Comparison of ENCODE assay signal across 23 cellular contexts in the genomic region with DNA sequence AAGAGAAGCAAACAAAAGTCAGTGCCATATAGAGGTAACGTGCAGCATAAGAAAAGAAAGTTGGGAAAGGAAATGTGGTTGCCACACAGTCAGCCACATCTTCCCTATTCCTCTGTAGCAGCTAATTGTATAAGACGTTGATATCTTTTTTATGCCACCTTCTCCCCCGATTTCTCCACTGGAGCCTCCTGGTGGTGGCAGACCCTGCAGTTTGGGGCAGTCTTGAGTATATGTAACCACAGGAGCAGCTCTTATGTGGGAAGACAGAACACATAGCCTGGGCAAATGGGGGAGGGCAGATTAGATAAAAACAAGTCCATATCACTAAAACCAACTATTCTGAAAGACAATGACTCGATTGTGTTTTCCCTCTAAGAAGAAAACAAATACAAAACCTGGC.
A peak's percentile ranks its signal among the peaks of the same experiment; 100 is the strongest.
DNase-seq lines count a peak whose midpoint lies in the region; ATAC-seq and TF ChIP-seq lines count a peak whose summit lies in the region.
"Had no signal": no experiment of that assay in that cellular context is flagged by ENCODE, and none has a peak within 500 bp of the region (broad histone marks: within the 10 kb centered on the region; RNA-seq: fewer than 3 reads in every experiment).

No MANE protein-coding gene starts in this region.

- CTCF ChIA-PET in IMR-90 (lab: Yijun Ruan, JAX), result no interaction called here

- dilution Hi-C loops in IMR-90 (cut with HindIII; ENCODE audit: low sequenced_read_pairs, unreplicated experiment), result no loop called here

- H3K18ac ChIP-seq in IMR-90 (ENCODE audit: low read depth, low read length), result no peak overlapping the region; the same call in 1 of the 2 replicates

- BruUV-seq in IMR-90 (replicated peaks; lab: Mats Ljungman, UMichigan), result no TSS peak

- no peaks in the 10 kb centered on the region for H3K9me3 Mint-ChIP-seq in neural progenitor cell
- H3K9me3 Mint-ChIP-seq: activated CD4-positive, alpha-beta memory T cell treated with anti-CD3 and anti-CD28 coated beads for 36 hours; neural crest cell had no signal

- no peak for TF ChIP-seq POLR2A in IMR-90 (IDR thresholded peaks at IDR 0.05; ENCODE audit: low read depth, low read length)

- H4K20me1 ChIP-seq in IMR-90 (ENCODE audit: insufficient read depth, low read length), result no peaks in the 10 kb centered on the region
- no peaks in the 10 kb centered on the region for H4K20me1 ChIP-seq in neural progenitor cell (ENCODE audit: low read depth)

- H2BK20ac ChIP-seq in IMR-90 (ENCODE audit: low read depth, low read length), result peak overlapping the region; percentile 52; the same call in 1 of the 2 replicates

- no peak overlapping the region for H2AFZ ChIP-seq in IMR-90 (replicated peaks; ENCODE audit: low read length, poor library complexity)
- H2AFZ ChIP-seq in neural progenitor cell (replicated peaks), result no peak overlapping the region

- peak overlapping the region; percentile 49 for H3K4ac ChIP-seq in IMR-90 (ENCODE audit: low read depth, low read length)

- H3K56ac ChIP-seq in IMR-90 (ENCODE audit: extremely low read depth, insufficient read depth, low read length), result no peak overlapping the region

- H3K9me3 ChIP-seq in cardiac muscle cell (ENCODE audit: low read depth) (no peaks in the 10 kb centered on the region), IMR-90 (ENCODE audit: control insufficient read depth, insufficient read depth, low read length) (no peaks in the 10 kb centered on the region), neural progenitor cell (ENCODE audit: low read depth) (no peaks in the 10 kb centered on the region), aorta (ENCODE audit: control insufficient read depth, low read length) (no peaks in the 10 kb centered on the region)
- H3K9me3 ChIP-seq: esophagus muscularis mucosa, spleen, uterus had no signal

- ATAC-seq in left ventricle myocardium superior (no peak), IMR-90 (ENCODE audit: low read depth) (no peak), aorta (ENCODE audit: low FRiP score) (no peak)
- ATAC-seq: K562 had no signal

- WGBS in IMR-90 (ENCODE audit: extremely low coverage in 2 of 2, insufficient read length in 1 of 2), 2 experiments, result no CpG with 5 or more reads among the region's 4 CpGs
- 83 to 84% methylated on average over 4 of the region's 4 CpGs for WGBS in aorta, 2 donors

- in situ Hi-C loops in IMR-90 (cut with MboI; ENCODE audit: low sequenced_read_pairs), result no loop called here

- H3K36me3 ChIP-seq in cardiac muscle cell, result no peaks in the 10 kb centered on the region
- no peaks in the 10 kb centered on the region for H3K36me3 ChIP-seq in IMR-90 (ENCODE audit: control insufficient read depth, insufficient read depth, low read length)
- H3K36me3 ChIP-seq in neural progenitor cell, result no peaks in the 10 kb centered on the region
- H3K36me3 ChIP-seq in aorta (ENCODE audit: control insufficient read depth in 1 of 2, insufficient read depth in 2 of 2, low read length in 1 of 2), result no peaks in the 10 kb centered on the region
- H3K36me3 ChIP-seq: esophagus muscularis mucosa, spleen, uterus had no signal

- H3K4me1 ChIP-seq in cardiac muscle cell (ENCODE audit: low read depth) (peaks cover 30% of the 10 kb centered on the region), IMR-90 (ENCODE audit: control insufficient read depth, insufficient read depth, low read length) (peaks cover 8% of the 10 kb centered on the region), neural progenitor cell (peaks cover 9% of the 10 kb centered on the region), aorta (ENCODE audit: control insufficient read depth in 1 of 2, insufficient read depth in 2 of 2, low read length in 2 of 2) (no peaks in the 10 kb centered on the region)
- H3K4me1 ChIP-seq: spleen, uterus had no signal

- H3F3A ChIP-seq in neural progenitor cell (ENCODE audit: low read depth), result no peaks in the 10 kb centered on the region

- POLR2A ChIA-PET in IMR-90 (lab: Charles Lee; ENCODE audit: unreplicated experiment), result no interaction called here

- H2AK9ac ChIP-seq in IMR-90 (replicated peaks; ENCODE audit: low read depth, low read length, poor library complexity), result no peak overlapping the region

- H4K91ac ChIP-seq in IMR-90 (ENCODE audit: insufficient read depth, low read depth, low read length), result peak overlapping the region; percentile 60

- no peaks in the 10 kb centered on the region for H3K79me2 ChIP-seq in neural progenitor cell (ENCODE audit: low read depth)

- TF ChIP-seq CTCF in cardiac muscle cell (IDR thresholded peaks at IDR 0.05; ENCODE audit: low read depth, low read length) (no peak), IMR-90 (conservative IDR thresholded peaks at IDR 0.05; ENCODE audit: low read depth, low read length) (no peak), neural progenitor cell (IDR thresholded peaks at IDR 0.05) (peak; percentile 35)

- H3K36me3 Mint-ChIP-seq in neural progenitor cell, result no peaks in the 10 kb centered on the region
- H3K36me3 Mint-ChIP-seq: activated CD4-positive, alpha-beta memory T cell treated with anti-CD3 and anti-CD28 coated beads for 36 hours; CD4-positive, CD25-positive, alpha-beta regulatory T cell had no signal

- H3K27me3 ChIP-seq in cardiac muscle cell (no peaks in the 10 kb centered on the region), IMR-90 (ENCODE audit: control insufficient read depth, insufficient read depth, low read length) (no peaks in the 10 kb centered on the region), neural progenitor cell (no peaks in the 10 kb centered on the region), aorta (ENCODE audit: control insufficient read depth in 1 of 2, insufficient read depth in 2 of 2, low read length in 1 of 2) (no peaks in the 10 kb centered on the region)
- H3K27me3 ChIP-seq: esophagus muscularis mucosa, spleen, uterus had no signal

- H2AK5ac ChIP-seq in IMR-90 (ENCODE audit: low read depth, low read length), result peak overlapping the region; percentile 29; the same call in 1 of the 2 replicates

- no peak overlapping the region for H3K27ac Mint-ChIP-seq in neural progenitor cell
- H3K27ac Mint-ChIP-seq: activated CD4-positive, alpha-beta memory T cell treated with anti-CD3 and anti-CD28 coated beads for 36 hours; CD4-positive, CD25-positive, alpha-beta regulatory T cell had no signal

- H4K8ac ChIP-seq in IMR-90 (ENCODE audit: low read depth in 2 of 2, low read length in 2 of 2), result peak overlapping the region in 1 of 2 experiments; percentile 31; a peak in 2 of 4 replicates

- H3K27me3 Mint-ChIP-seq in neural progenitor cell (ENCODE audit: insufficient read depth, low read depth), result no peaks in the 10 kb centered on the region
- H3K27me3 Mint-ChIP-seq: activated CD4-positive, alpha-beta memory T cell treated with anti-CD3 and anti-CD28 coated beads for 36 hours; CD4-positive, CD25-positive, alpha-beta regulatory T cell had no signal

- intact Hi-C loops in left ventricle myocardium superior (cut with micrococcal nuclease) (no loop called here), IMR-90 (cut with micrococcal nuclease) (loop anchor here (5.0 kb wide), 1 partner anchor 133 kb away; no protein-coding TSS in a partner anchor), aorta (cut with DNase I) (no loop called here)

- H3K4me1 Mint-ChIP-seq in neural progenitor cell, result peaks cover 21% of the 10 kb centered on the region
- H3K4me1 Mint-ChIP-seq: CD4-positive, CD25-positive, alpha-beta regulatory T cell; neural crest cell had no signal

- no peaks in the 10 kb centered on the region for H3K79me1 ChIP-seq in IMR-90 (ENCODE audit: low read depth in 1 of 2, low read length in 2 of 2)

- TF ChIP-seq RAD21 in IMR-90 (IDR thresholded peaks at IDR 0.05; ENCODE audit: low read length), result no peak

- H3K4me3 Mint-ChIP-seq in neural progenitor cell, result no peak overlapping the region
- H3K4me3 Mint-ChIP-seq: activated CD4-positive, alpha-beta memory T cell treated with anti-CD3 and anti-CD28 coated beads for 36 hours; CD4-positive, CD25-positive, alpha-beta regulatory T cell; neural crest cell had no signal

- H3K4me2 ChIP-seq in IMR-90 (ENCODE audit: low read depth, low read length) (no peak overlapping the region), neural progenitor cell (no peak overlapping the region)

- peak overlapping the region; percentile 7; the same call in 1 of the 2 replicates for H3K14ac ChIP-seq in IMR-90 (replicated peaks; ENCODE audit: low read depth, low read length)

- DNase-seq in cardiac muscle cell (ENCODE audit: low read depth in 1 of 2, low spot score in 1 of 2) (no peak), left ventricle myocardium superior (no peak), IMR-90 (no peak), RKO (ENCODE audit: low spot score) (peak; percentile 1), neural progenitor cell (ENCODE audit: low spot score) (peak; percentile 8), aorta (no peak), NCI-H1417 treated with DMSO at 0.1 percent for 48 hours (lab: John Stamatoyannopoulos, UW) (no peak), NCI-H1436 treated with DMSO at 0.1 percent for 48 hours (lab: John Stamatoyannopoulos, UW) (no peak)
- DNase-seq: activated CD4-positive, alpha-beta memory T cell treated with anti-CD3 and anti-CD28 coated beads for 36 hours; activated naive CD4-positive, alpha-beta T cell; amniotic stem cell; CD4-positive, CD25-positive, alpha-beta regulatory T cell; central memory CD4-positive, alpha-beta T cell; DMS53; effector CD4-positive, alpha-beta T cell; NCI-H1105; NCI-H526 treated with DMSO at 0.1 percent for 48 hours; spleen; T-helper 2 cell; uterus had no signal

- H3K9ac ChIP-seq in IMR-90 (ENCODE audit: low read depth, low read length) (no peak overlapping the region), neural progenitor cell (no peak overlapping the region)

- no peak overlapping the region for H3K23ac ChIP-seq in IMR-90 (ENCODE audit: low read depth, low read length)

- H3K27ac ChIP-seq in cardiac muscle cell (peak overlapping the region; percentile 8), IMR-90 (ENCODE audit: insufficient read depth, low read length) (no peak overlapping the region), neural progenitor cell (no peak overlapping the region), aorta (ENCODE audit: low read depth in 1 of 2, low read length in 2 of 2) (no peak overlapping the region)
- H3K27ac ChIP-seq: esophagus muscularis mucosa, spleen, uterus had no signal

- H2BK5ac ChIP-seq in IMR-90 (ENCODE audit: low read depth, low read length, poor library complexity, severe bottlenecking), result no peak overlapping the region

- peak overlapping the region; percentile 36 for H2BK120ac ChIP-seq in IMR-90 (ENCODE audit: low read depth, low read length)

- H4K5ac ChIP-seq in IMR-90 (ENCODE audit: low read depth, low read length), result no peak overlapping the region; the same call in 1 of the 2 replicates

- no peak overlapping the region for H3K4me3 ChIP-seq in cardiac muscle cell
- H3K4me3 ChIP-seq in IMR-90 (ENCODE audit: insufficient read depth, low read depth, low read length), result no peak overlapping the region
- no peak overlapping the region for H3K4me3 ChIP-seq in neural progenitor cell
- H3K4me3 ChIP-seq in aorta (ENCODE audit: low read length in 2 of 2), result no peak overlapping the region
- H3K4me3 ChIP-seq: esophagus muscularis mucosa, K562, spleen, uterus had no signal

- H2BK15ac ChIP-seq in IMR-90 (ENCODE audit: low read depth, low read length), result peak overlapping the region; percentile 93

- peaks cover 4% of the 10 kb centered on the region for H3K9me1 ChIP-seq in IMR-90 (ENCODE audit: insufficient read depth, low read length)

TF ChIP-seq in IMR-90, 13 proteins besides CTCF, POLR2A, EP300 and RAD21 (continues in another document):
- no peak for TF ChIP-seq SMC3 (IDR thresholded peaks at IDR 0.05; ENCODE audit: low read depth, low read length)

Comparison
In these comparisons a context has a peak if more than half of its experiments do, and no peak if none do; other contexts are left out.
1. DNase-seq: peak in RKO (single experiment) and neural progenitor cell (single experiment); none in cardiac muscle cell (0 of 2), left ventricle myocardium superior (single experiment), IMR-90 (single experiment), aorta (0 of 2), NCI-H1417 treated with DMSO at 0.1 percent for 48 hours (single experiment) and NCI-H1436 treated with DMSO at 0.1 percent for 48 hours (single experiment).